Comparison of ENCODE assay signal across 13 cellular contexts in genomic region chr13:112062619-112063308, GRCh38. TPM values are rescaled to one million over a fixed set of nuclear protein-coding genes. Genes with fewer than 3 reads are reported as not detected.
A peak's percentile ranks its signal among the peaks of the same experiment; 100 is the strongest.
DNase-seq lines count a peak whose midpoint lies in the region; ATAC-seq and TF ChIP-seq lines count a peak whose summit lies in the region.
"Had no signal": no experiment of that assay in that cellular context is flagged by ENCODE, and none has a peak within 500 bp of the region (broad histone marks: within the 10 kb centered on the region; RNA-seq: fewer than 3 reads in every experiment).

No MANE protein-coding gene starts in this region.

- H3K36me3 Mint-ChIP-seq in HFFc6 (ENCODE audit: low read depth) = no peaks in the 10 kb centered on the region

- peak; percentile 33 for DNase-seq in GM13977 (ENCODE audit: low spot score)
- DNase-seq in astrocyte of the hippocampus (ENCODE audit: low read depth, low spot score) = peak; percentile 58
- no peak for DNase-seq in left lobe of liver (ENCODE audit: low spot score)
- DNase-seq in stimulated activated CD4-positive, alpha-beta T cell treated with anti-CD3 and anti-CD28 coated beads, Interleukin-4, amount 100 ng/mL, for 24 hours = no peak
- DNase-seq in NCI-H446 treated with DMSO at 0.1 percent for 48 hours (lab: John Stamatoyannopoulos, UW) = no peak
- no peak for DNase-seq in HFFc6
- DNase-seq: colonic mucosa, foreskin fibroblast, NCI-H526, ovary, SHP77 had no signal

- peaks cover 48% of the 10 kb centered on the region for H3K27me3 Mint-ChIP-seq in HFFc6 (ENCODE audit: insufficient read depth)

- no peaks in the 10 kb centered on the region; the same call in 1 of the 2 replicates for H3K9me3 Mint-ChIP-seq in HFFc6

- H3K27ac Mint-ChIP-seq in HFFc6 = no peak overlapping the region

- no peak overlapping the region for H3K27ac ChIP-seq in 22Rv1
- H3K27ac ChIP-seq: colonic mucosa, ovary had no signal

- H3K4me3 Mint-ChIP-seq in HFFc6 = no peak overlapping the region

- H3K4me1 Mint-ChIP-seq in HFFc6 (ENCODE audit: low read depth) = no peaks in the 10 kb centered on the region

- peak; percentile 59 for TF ChIP-seq CTCF in 22Rv1 (IDR thresholded peaks at IDR 0.05)
- TF ChIP-seq CTCF in GM13977 (IDR thresholded peaks at IDR 0.05; ENCODE audit: extremely low read depth, insufficient read depth, missing control alignments) = peak; percentile 9
- TF ChIP-seq CTCF in HFFc6 (IDR thresholded peaks at IDR 0.05) = no peak

- ATAC-seq in left lobe of liver = peak; percentile 51
- ATAC-seq in GM21423 (IDR thresholded peaks at IDR 0.05; ENCODE audit: unreplicated experiment) = no peak

- in situ Hi-C loops in GM13977 (cut with MboI; ENCODE audit: low pct_unique_long_range_greater_than_20kb, low sequenced_read_pairs, unreplicated experiment) = no loop called here

RNA-seq across cellular contexts. Expression of gene SOX1, which starts 4.2 kb away (rescaled TPM):
- not detected for total RNA-seq in left lobe of liver
- total RNA-seq in HFFc6 (2021; fragmentation: NEBNext Ultra II Directional; extraction: Animal tissue kit (Norgen Biotek cat#: 25700)) = not detected
- total RNA-seq: colonic mucosa, ovary had no signal

Comparison
In these comparisons a context has a peak if more than half of its experiments do, and no peak if none do; other contexts are left out.
1. DNase-seq: peak in GM13977 (single experiment) and astrocyte of the hippocampus (single experiment); none in left lobe of liver (single experiment), stimulated activated CD4-positive, alpha-beta T cell treated with anti-CD3 and anti-CD28 coated beads, Interleukin-4, amount 100 ng/mL, for 24 hours (single experiment), NCI-H446 treated with DMSO at 0.1 percent for 48 hours (single experiment) and HFFc6 (single experiment).